29 cellular contexts compared by ENCODE assay signal in the genomic region with DNA sequence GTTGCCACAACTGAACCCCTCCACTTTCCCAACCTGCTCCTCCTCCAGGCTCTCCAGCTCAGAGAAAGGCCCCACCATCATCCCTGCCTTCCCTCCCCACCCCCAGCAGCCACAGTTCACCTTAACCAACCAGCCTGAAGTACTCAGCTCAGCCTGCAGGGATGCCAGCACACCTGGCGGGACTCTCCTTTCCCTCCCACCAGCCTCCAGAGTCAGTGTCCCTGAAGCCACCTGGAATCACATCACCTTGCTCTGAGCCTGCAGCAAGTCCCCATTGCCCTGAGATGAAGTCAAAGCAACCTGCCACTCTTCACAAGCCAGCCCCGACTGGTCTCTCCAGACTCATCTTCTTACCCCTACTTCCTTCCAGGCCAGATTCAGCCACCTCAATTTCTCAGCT. TPM values are rescaled to one million over a fixed set of nuclear protein-coding genes. Genes with fewer than 3 reads are reported as not detected.
DNase-seq lines count a peak whose midpoint lies in the region; ATAC-seq, FAIRE-seq and TF ChIP-seq lines count a peak whose summit lies in the region.
"Had no signal": no experiment of that assay in that cellular context is flagged by ENCODE, and none has a peak within 500 bp of the region (broad histone marks: within the 10 kb centered on the region; RNA-seq: fewer than 3 reads in every experiment).

No MANE protein-coding gene starts in this region.

- no peak for FAIRE-seq in K562 (lab: Jason Lieb, UNC)
- FAIRE-seq: colon had no signal

- H3K4me2 ChIP-seq in K562 (ENCODE audit: insufficient read depth, low read length) = no peak overlapping the region

- no peaks in the 10 kb centered on the region for H3K36me3 ChIP-seq in H7 (replicated peaks; ENCODE audit: control insufficient read depth, insufficient read depth, low read length)
- no peaks in the 10 kb centered on the region for H3K36me3 ChIP-seq in K562 (ENCODE audit: control insufficient read depth, insufficient read depth, low read length)
- H3K36me3 ChIP-seq in effector memory CD4-positive, alpha-beta T cell (ENCODE audit: control insufficient read depth, insufficient read depth, low read length) = no peaks in the 10 kb centered on the region
- H3K36me3 ChIP-seq: left ventricle myocardium inferior, stomach, thyroid gland had no signal

- H3K9me3 Mint-ChIP-seq in memory B cell = no peaks in the 10 kb centered on the region
- H3K9me3 Mint-ChIP-seq: activated CD4-positive, alpha-beta T cell treated with anti-CD3 and anti-CD28 coated beads, Interleukin-2, amount 10 ng/mL, durations not matched to agents 7 days and 5 days; effector memory CD8-positive, alpha-beta T cell; IgD-negative memory B cell; natural killer cell had no signal

- intact Hi-C loops in K562 (cut with micrococcal nuclease) = no loop called here

- H2AFZ ChIP-seq in K562 (ENCODE audit: low read depth, low read length) = no peak overlapping the region
- H2AFZ ChIP-seq: GM23248 had no signal

- ATAC-seq in K562 (peak; percentile 49), memory B cell (ENCODE audit: low read depth) (no peak)
- ATAC-seq: effector memory CD8-positive, alpha-beta T cell; natural killer cell had no signal

- CTCF ChIA-PET in K562 (lab: Yijun Ruan, JAX; ENCODE audit: low intra/inter-chr PET ratio) = no interaction called here

- H3K4me3 ChIP-seq in H7 (ENCODE audit: insufficient read depth, low read depth, low read length) (no peak overlapping the region), K562 (no peak overlapping the region)
- no peak overlapping the region for H3K4me3 ChIP-seq in effector memory CD4-positive, alpha-beta T cell (ENCODE audit: insufficient read depth, low read depth, low read length, poor library complexity, severe bottlenecking)
- H3K4me3 ChIP-seq: GM23248, left ventricle myocardium inferior, skin epidermis, stomach, thyroid gland had no signal

- TF ChIP-seq CTCF in K562 (IDR thresholded peaks at IDR 0.05 in 2 of 3, conservative IDR thresholded peaks at IDR 0.05 in 1 of 3; ENCODE audit: insufficient read depth in 2 of 3, low read depth in 1 of 3, low read length in 3 of 3) = no peak

- H3K36me3 Mint-ChIP-seq in memory B cell = peaks cover 1% of the 10 kb centered on the region
- H3K36me3 Mint-ChIP-seq: IgD-negative memory B cell, natural killer cell had no signal

- POLR2A ChIA-PET in K562 (lab: Yijun Ruan, JAX) = interaction anchor here (1.2 to 1.4 kb wide), 2 partner anchors 10 to 28 kb away, joined by 3 to 5 read pairs; no protein-coding TSS in a partner anchor

- H3K79me2 ChIP-seq in K562 (ENCODE audit: control insufficient read depth, insufficient read depth, low read length) = no peaks in the 10 kb centered on the region

- H3K9ac ChIP-seq in K562 (ENCODE audit: insufficient read depth in 1 of 2, low read depth in 2 of 2, low read length in 2 of 2) = no peak overlapping the region
- H3K9ac ChIP-seq: GM23248 had no signal

- no TSS peak for BruUV-seq in K562 (replicated peaks; lab: Mats Ljungman, UMichigan)

- TF ChIP-seq POLR2A in K562 (conservative IDR thresholded peaks at IDR 0.05) = no peak

- no peaks in the 10 kb centered on the region for H3K9me3 ChIP-seq in K562 (replicated peaks; ENCODE audit: control insufficient read depth, insufficient read depth, low read depth, low read length)
- H3K9me3 ChIP-seq in effector memory CD4-positive, alpha-beta T cell (ENCODE audit: control insufficient read depth, low read length) = no peaks in the 10 kb centered on the region
- H3K9me3 ChIP-seq: left ventricle myocardium inferior, stomach, thyroid gland had no signal

- TF ChIP-seq RAD21 in K562 (CRISPR knock-in tag; conservative IDR thresholded peaks at IDR 0.05 in 1 of 2, IDR thresholded peaks at IDR 0.05 in 1 of 2) = no peak

- peaks cover 8% of the 10 kb centered on the region for H3K4me1 Mint-ChIP-seq in memory B cell

- H3K27me3 ChIP-seq in H7 (ENCODE audit: control insufficient read depth, insufficient read depth, low read length) (peaks cover 2% of the 10 kb centered on the region), K562 (ENCODE audit: control insufficient read depth in 2 of 2, insufficient read depth in 2 of 2, low read length in 2 of 2) (peaks cover 20 to 55% of the 10 kb centered on the region in 2 experiments; a peak in 3 of 5 replicates)
- H3K27me3 ChIP-seq in effector memory CD4-positive, alpha-beta T cell (replicated peaks; ENCODE audit: control insufficient read depth, insufficient read depth, low read length, poor library complexity, severe bottlenecking) = no peaks in the 10 kb centered on the region
- H3K27me3 ChIP-seq: thyroid gland had no signal

- no peak overlapping the region for H3K4me3 Mint-ChIP-seq in memory B cell
- H3K4me3 Mint-ChIP-seq: activated CD4-positive, alpha-beta T cell treated with anti-CD3 and anti-CD28 coated beads, Interleukin-2, amount 10 ng/mL, durations not matched to agents 7 days and 5 days; CD4-positive, CD25-positive, alpha-beta regulatory T cell; effector memory CD8-positive, alpha-beta T cell; natural killer cell had no signal

- 0% methylated on average over 2 of the region's 2 CpGs for WGBS in K562 (ENCODE audit: insufficient coverage, low coverage, missing lambda C conversion rate)

- peak overlapping the region; percentile 45 for H3K27ac Mint-ChIP-seq in memory B cell
- H3K27ac Mint-ChIP-seq: activated CD4-positive, alpha-beta T cell treated with anti-CD3 and anti-CD28 coated beads, Interleukin-2, amount 10 ng/mL, durations not matched to agents 7 days and 5 days; effector memory CD8-positive, alpha-beta T cell; IgD-negative memory B cell; natural killer cell had no signal

- DNase-seq in DMS53 (lab: John Stamatoyannopoulos, UW) (peak; percentile 36), DMS53 treated with DMSO at 0.1 percent for 48 hours (lab: John Stamatoyannopoulos, UW; ENCODE audit: unreplicated experiment) (no peak), H7 (peak; percentile 63), K562 (ENCODE audit: extremely low read depth in 1 of 4, low spot score in 3 of 4) (no peak), memory B cell (ENCODE audit: low spot score in 2 of 2) (no peak), mucosa of gallbladder (ENCODE audit: low spot score) (no peak), middle frontal gyrus (ENCODE audit: extremely low spot score, low spot score) (no peak)
- DNase-seq in effector memory CD4-positive, alpha-beta T cell = no peak
- DNase-seq: activated CD4-positive, alpha-beta T cell treated with anti-CD3 and anti-CD28 coated beads, Interleukin-2, amount 10 ng/mL, durations not matched to agents 7 days and 5 days; activated naive CD4-positive, alpha-beta T cell; activated T-cell treated with anti-CD3 and anti-CD28 coated beads, Interleukin-2, amount 50 U/mL, for 48 hours; amniotic stem cell; CD4-positive, CD25-positive, alpha-beta regulatory T cell; effector memory CD8-positive, alpha-beta T cell; hypothalamus; left ventricle myocardium inferior; midbrain; natural killer cell; NCI-H1092 treated with DMSO at 0.1 percent for 48 hours; NCI-H1930; NCI-H2227 treated with DMSO at 0.1 percent for 48 hours; Right ventricle myocardium superior; stomach; thyroid gland had no signal

- no peaks in the 10 kb centered on the region for H3K4me1 ChIP-seq in K562 (replicated peaks in 1 of 2; ENCODE audit: control insufficient read depth in 2 of 2, insufficient read depth in 2 of 2, low read length in 2 of 2)
- no peaks in the 10 kb centered on the region for H3K4me1 ChIP-seq in effector memory CD4-positive, alpha-beta T cell (ENCODE audit: control insufficient read depth, insufficient read depth, low read length, poor library complexity, severe bottlenecking)
- H3K4me1 ChIP-seq: left ventricle myocardium inferior, thyroid gland had no signal

- no peaks in the 10 kb centered on the region for H4K20me1 ChIP-seq in K562 (replicated peaks; ENCODE audit: control insufficient read depth, insufficient read depth, low read length)

- no peaks in the 10 kb centered on the region for H3K9me1 ChIP-seq in K562 (ENCODE audit: control insufficient read depth, insufficient read depth, low read length)

- H3K27me3 Mint-ChIP-seq in memory B cell = peaks cover 12% of the 10 kb centered on the region

- TF ChIP-seq EP300 in K562 (IDR thresholded peaks at IDR 0.05; ENCODE audit: low read length) = no peak

- no peak overlapping the region for H3K27ac ChIP-seq in K562 (ENCODE audit: extremely low read depth, low read depth, low read length)
- H3K27ac ChIP-seq in effector memory CD4-positive, alpha-beta T cell (ENCODE audit: insufficient read depth, low read length, poor library complexity, severe bottlenecking) = no peak overlapping the region
- H3K27ac ChIP-seq: 22Rv1, GM23248, left ventricle myocardium inferior, stomach, thyroid gland had no signal

- in situ Hi-C loops in K562 (cut with MboI) = no loop called here

TF ChIP-seq in K562, 482 proteins besides CTCF, POLR2A, EP300 and RAD21:
- TF ChIP-seq CREM (IDR thresholded peaks at IDR 0.05; ENCODE audit: low read depth) = no peak
- no peak for TF ChIP-seq CBX2 (IDR thresholded peaks at IDR 0.05; ENCODE audit: insufficient read depth, low read length, poor library complexity, severe bottlenecking)
- no peak for TF ChIP-seq ZNF121 (CRISPR knock-in tag; conservative IDR thresholded peaks at IDR 0.05)
- TF ChIP-seq PHF21A (IDR thresholded peaks at IDR 0.05; ENCODE audit: borderline replicate concordance, low read depth) = no peak
- TF ChIP-seq KHSRP (IDR thresholded peaks at IDR 0.05) = no peak
- no peak for TF ChIP-seq RBM25 (IDR thresholded peaks at IDR 0.05; ENCODE audit: low read depth, low read length, severe bottlenecking)
- TF ChIP-seq SRSF1 (IDR thresholded peaks at IDR 0.05; ENCODE audit: low read depth, low read length) = no peak

RNA-seq across cellular contexts. Expression of a gene that starts 26.2 kb away (rescaled TPM):
- total RNA-seq in H7 (2014; rRNA removed; shearing (Covaris generic)) = 11.0 and 12.3 TPM in 2 replicates
- total RNA-seq in K562 (2011; cell fraction: chromatin; rRNA removed; ENCODE audit: low replicate concordance) = 19.0 and 54.2 TPM in 2 replicates
- 40.7 and 45.7 TPM in 2 replicates for total RNA-seq in K562 (2011; cell fraction: nucleolus; rRNA removed)
- 23.7 and 24.1 TPM in 2 replicates for total RNA-seq in K562 (2011; cell fraction: nucleoplasm; rRNA removed)
- 9.3 and 9.4 TPM in 2 replicates for total RNA-seq in K562 (2014; rRNA removed)
- 1.2 and 1.7 TPM in 2 replicates for total RNA-seq in K562 (2014; rRNA removed; fragmentation: Illumina TruSeq; extraction: Trizol)
- 6.7 and 7.1 TPM in 2 replicates for total RNA-seq in K562 (2015; rRNA removed; fragmentation: Illumina TruSeq; extraction: Trizol)
- 9.4 and 11.4 TPM in 2 replicates for total RNA-seq in K562 (2021)
- polyA plus RNA-seq in K562 (2011; rRNA removed) = 7.0 and 8.6 TPM in 2 replicates
- polyA plus RNA-seq in K562 (2011; cell fraction: cytosol; rRNA removed) = 8.3 and 15.3 TPM in 2 replicates
- 27.9 and 51.1 TPM in 2 replicates for polyA plus RNA-seq in K562 (2011; cell fraction: nucleus; rRNA removed)
- 6.1 and 10.9 TPM in 2 replicates for polyA plus RNA-seq in K562 (2012)
- polyA plus RNA-seq in K562 (2014; fragmentation: Illumina TruSeq; extraction: Trizol) = 4.9 and 6.5 TPM in 2 replicates
- polyA plus RNA-seq in K562 (2014; fragmentation: Nextera tagmentation; extraction: Ambion mirVana) = under 1 TPM; 0.14 to 0.22 TPM
- polyA plus RNA-seq in K562 (2014; rRNA removed) = 9.1 and 11.1 TPM in 2 replicates
- 4.5 and 9.7 TPM in 2 replicates for polyA minus RNA-seq in K562 (2011; rRNA and poly(A)+ RNA removed)
- 9.2 and 11.9 TPM in 2 replicates for polyA minus RNA-seq in K562 (2011; cell fraction: cytosol; rRNA and poly(A)+ RNA removed)
- polyA minus RNA-seq in K562 (2011; cell fraction: nucleus; rRNA and poly(A)+ RNA removed) = 23.2 and 24.4 TPM in 2 replicates
- 17.6 TPM for total RNA-seq in mucosa of gallbladder

Comparison
In these comparisons a context has a peak if more than half of its experiments do, and no peak if none do; other contexts are left out.
1. DNase-seq: peak in DMS53 (single experiment) and H7 (single experiment); none in DMS53 treated with DMSO at 0.1 percent for 48 hours (single experiment), K562 (0 of 4), memory B cell (0 of 2), mucosa of gallbladder (single experiment), middle frontal gyrus (single experiment) and effector memory CD4-positive, alpha-beta T cell (0 of 3).